ENCODE assay signal across 21 cellular contexts in the genomic region with DNA sequence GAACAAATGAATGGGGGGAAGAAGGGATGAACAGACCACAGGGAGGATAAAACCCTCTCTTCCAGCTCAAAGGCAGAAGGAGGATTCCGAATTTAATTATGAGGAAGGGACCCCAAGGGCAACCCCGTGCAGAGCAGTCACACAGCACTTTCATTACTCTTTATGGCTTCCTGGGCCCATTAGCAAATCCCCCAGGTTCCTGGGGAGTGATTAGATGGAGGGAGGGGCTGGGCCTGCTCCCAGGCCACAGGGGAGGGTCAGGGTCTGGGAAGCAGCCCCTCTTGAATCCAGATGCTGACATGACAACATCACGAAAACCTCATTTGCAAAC.
"Had no signal": no experiment of that assay in that cellular context is flagged by ENCODE, and none has a peak within 500 bp of the region (broad histone marks: within the 10 kb centered on the region; RNA-seq: fewer than 3 reads in every experiment).

No MANE protein-coding gene starts in this region.

- H3K27ac Mint-ChIP-seq: naive thymus-derived CD8-positive, alpha-beta T cell; stimulated activated effector memory CD8-positive, alpha-beta T cell treated with anti-CD3 and anti-CD28 coated beads, Interleukin-12 subunit alpha, Interleukin-12 subunit beta, amount 100 ng/mL, for 72 hours; stimulated activated naive CD8-positive, alpha-beta T cell treated with anti-CD3 and anti-CD28 coated beads, Interleukin-15, Interleukin-2, amounts not matched to agents 100 ng/mL and 50 ng/mL, for 24 hours had no signal

- H3K4me1 ChIP-seq: gastroesophageal sphincter, parathyroid adenoma, prostate gland, right lobe of liver, testis had no signal

- FAIRE-seq: keratinocyte had no signal

- H3K9me3 Mint-ChIP-seq: neural crest cell; stimulated activated effector memory CD8-positive, alpha-beta T cell treated with anti-CD3 and anti-CD28 coated beads, Interleukin-12 subunit alpha, Interleukin-12 subunit beta, amount 100 ng/mL, for 72 hours; stimulated activated naive CD8-positive, alpha-beta T cell treated with anti-CD3 and anti-CD28 coated beads, Interleukin-15, Interleukin-2, amounts not matched to agents 100 ng/mL and 50 ng/mL, for 24 hours had no signal

- H3K4me3 ChIP-seq: esophagus muscularis mucosa, gastroesophageal sphincter, mucosa of descending colon, prostate gland, right lobe of liver, testis, tibial nerve had no signal

- H3K9ac ChIP-seq: parathyroid adenoma had no signal

- H2AFZ ChIP-seq: parathyroid adenoma had no signal

- DNase-seq: effector memory CD4-positive, alpha-beta T cell; immature natural killer cell; left colon; mammary epithelial cell; naive thymus-derived CD8-positive, alpha-beta T cell; occipital lobe; right lobe of liver; stimulated activated CD4-positive, alpha-beta T cell treated with anti-CD3 and anti-CD28 coated beads, Interleukin-4, amount 100 ng/mL, for 1 hour; stimulated activated CD8-positive, alpha-beta memory T cell treated with anti-CD3 and anti-CD28 coated beads, Interleukin-4, amount 100 ng/mL, for 48 hours; testis had no signal

- H3K36me3 Mint-ChIP-seq: immature natural killer cell; naive thymus-derived CD8-positive, alpha-beta T cell; stimulated activated effector memory CD8-positive, alpha-beta T cell treated with anti-CD3 and anti-CD28 coated beads, Interleukin-12 subunit alpha, Interleukin-12 subunit beta, amount 100 ng/mL, for 72 hours had no signal

- H3K36me3 ChIP-seq: esophagus muscularis mucosa, gastroesophageal sphincter, prostate gland, right lobe of liver, tibial nerve had no signal

- H3K4me3 Mint-ChIP-seq: immature natural killer cell; naive thymus-derived CD8-positive, alpha-beta T cell; neural crest cell; stimulated activated effector memory CD8-positive, alpha-beta T cell treated with anti-CD3 and anti-CD28 coated beads, Interleukin-12 subunit alpha, Interleukin-12 subunit beta, amount 100 ng/mL, for 72 hours; stimulated activated naive CD8-positive, alpha-beta T cell treated with anti-CD3 and anti-CD28 coated beads, Interleukin-15, Interleukin-2, amounts not matched to agents 100 ng/mL and 50 ng/mL, for 24 hours had no signal

- H3K4me1 Mint-ChIP-seq: immature natural killer cell had no signal

- H3K27me3 ChIP-seq: right lobe of liver, testis had no signal

- H3K9me3 ChIP-seq: esophagus muscularis mucosa, gastroesophageal sphincter, mucosa of descending colon, prostate gland, right lobe of liver, testis had no signal

- H3K27ac ChIP-seq: epithelial cell of prostate, esophagus muscularis mucosa, gastroesophageal sphincter, parathyroid adenoma, prostate gland, right lobe of liver, testis, tibial nerve had no signal
